Comparison of ENCODE assay signal across 31 cellular contexts in the genomic region with DNA sequence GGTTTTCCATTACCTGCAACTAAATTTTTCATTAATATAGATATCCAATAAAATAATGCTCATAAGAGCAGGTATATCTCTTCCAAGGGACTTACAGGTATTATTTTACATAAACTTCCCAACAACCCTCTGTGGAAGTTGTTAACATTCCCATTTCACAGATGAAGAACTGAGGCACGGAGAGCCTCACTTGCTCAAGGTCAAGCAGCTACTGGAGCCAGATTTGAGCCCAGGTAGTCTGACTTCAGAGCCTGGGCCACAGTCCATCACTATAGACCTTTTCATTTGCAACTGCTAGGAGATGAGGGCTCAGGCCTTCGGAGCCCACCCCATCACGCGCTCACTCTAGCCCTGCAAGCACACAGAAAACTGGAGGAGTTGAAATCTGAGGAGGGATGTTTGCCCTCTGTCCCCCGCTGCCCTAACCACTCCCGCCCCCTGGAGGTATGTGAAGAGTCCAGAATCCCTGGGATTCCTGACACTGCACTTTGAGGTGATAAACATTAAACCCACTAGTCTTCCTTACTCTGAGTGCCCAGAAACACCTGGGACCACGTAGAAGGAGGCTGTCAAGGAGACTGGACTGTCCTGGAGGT. TPM values are rescaled to one million over a fixed set of nuclear protein-coding genes. Genes with fewer than 3 reads are reported as not detected.
DNase-seq lines count a peak whose midpoint lies in the region; ATAC-seq, FAIRE-seq and TF ChIP-seq lines count a peak whose summit lies in the region.
"Had no signal": no experiment of that assay in that cellular context is flagged by ENCODE, and none has a peak within 500 bp of the region (broad histone marks: within the 10 kb centered on the region; RNA-seq: fewer than 3 reads in every experiment).

No MANE protein-coding gene starts in this region.

- TF ChIP-seq CTCF in GM23338 (conservative IDR thresholded peaks at IDR 0.05; ENCODE audit: low read depth in 2 of 2) (peak; percentile 57 to 76), H1 (IDR thresholded peaks at IDR 0.05; ENCODE audit: control extremely low read depth in 1 of 3, insufficient read depth in 1 of 3, low read depth in 1 of 3, low read length in 3 of 3) (peak; percentile 45 to 51 (median 49)), nephron progenitor cell (IDR thresholded peaks at IDR 0.05) (peak; percentile 28), mucosa of descending colon (IDR thresholded peaks at IDR 0.05) (no peak)

- H3K14ac ChIP-seq in H1 (ENCODE audit: insufficient read length), result no peak overlapping the region

- DNase-seq in GM23338 (ENCODE audit: low spot score) (peak; percentile 90), NCI-H69 (lab: John Stamatoyannopoulos, UW) (peak; percentile 8), H1 (ENCODE audit: low read depth in 1 of 2, low spot score in 2 of 2) (peak in 1 of 2 experiments; percentile 70), nephron progenitor cell (peak; percentile 63), GM19238 (ENCODE audit: insufficient read length, low spot score) (no peak), mucosa of descending colon (no peak), NCI-H526 treated with DMSO at 0.1 percent for 48 hours (lab: John Stamatoyannopoulos, UW) (no peak)
- DNase-seq: activated CD4-positive, alpha-beta T cell treated with anti-CD3 and anti-CD28 coated beads, Interleukin-2, amount 50 U/mL, for 4 hours; activated T-cell treated with anti-CD3 and anti-CD28 coated beads, Interleukin-2, amount 50 U/mL, for 48 hours; CD8-positive, alpha-beta T cell; central memory CD4-positive, alpha-beta T cell; foreskin keratinocyte; heart left ventricle; NCI-H1092 treated with DMSO at 0.1 percent for 48 hours; NCI-H187; NCI-H524 treated with DMSO at 0.1 percent for 48 hours; NK-92 treated with Interleukin-12 subunit alpha and Interleukin-12 subunit beta, amount 100 ng/mL, for 24 hours; pancreas; right cardiac atrium; SK-N-SH; stimulated activated CD4-positive, alpha-beta T cell treated with anti-CD3 and anti-CD28 coated beads, Interleukin-4, amount 100 ng/mL, for 24 hours had no signal

- no peak for TF ChIP-seq EP300 in H1 (IDR thresholded peaks at IDR 0.05; ENCODE audit: borderline replicate concordance in 1 of 2, low read depth in 2 of 2, low read length in 2 of 2)

- H3K27me3 ChIP-seq in GM23338 (ENCODE audit: insufficient read depth), result no peaks in the 10 kb centered on the region
- no peaks in the 10 kb centered on the region; a peak in 1 of 7 replicates for H3K27me3 ChIP-seq in H1 (replicated peaks in 1 of 4; ENCODE audit: control insufficient read depth in 3 of 4, extremely low read depth in 1 of 4, insufficient read depth in 3 of 4, low read length in 3 of 4)
- H3K27me3 ChIP-seq: BE2C, pancreas had no signal

- H3K9me3 Mint-ChIP-seq in GM23338, result no peaks in the 10 kb centered on the region; the same call in 2 of the 3 replicates
- no peaks in the 10 kb centered on the region for H3K9me3 Mint-ChIP-seq in nephron progenitor cell
- H3K9me3 Mint-ChIP-seq: CD8-positive, alpha-beta T cell; dendritic cell treated with granulocyte-macrophage colony-stimulating factor and Interleukin-4, amounts not matched to agents 40 ng/mL and 50 ng/mL, for 4 days; nephron; T-helper 1 cell treated with Interleukin-12 subunit alpha and Interleukin-12 subunit beta and Interleukin-4 antibody, amounts not matched to agents 30 μg/mL and 1 μg/mL, for 36 hours had no signal

- H2AK5ac ChIP-seq in H1 (ENCODE audit: low read depth, low read length), result no peak overlapping the region

- no peaks in the 10 kb centered on the region for H3K79me1 ChIP-seq in H1 (ENCODE audit: low read depth, low read length)

- peak overlapping the region; percentile 78 for H2BK15ac ChIP-seq in H1 (ENCODE audit: low read length)

- H3K79me2 ChIP-seq in GM23338 (replicated peaks; ENCODE audit: insufficient read depth) (no peaks in the 10 kb centered on the region), H1 (ENCODE audit: control insufficient read depth in 1 of 2, insufficient read depth in 2 of 2, low read length in 2 of 2) (no peaks in the 10 kb centered on the region)

- no peaks in the 10 kb centered on the region for H3K36me3 ChIP-seq in GM23338 (ENCODE audit: insufficient read depth)
- no peaks in the 10 kb centered on the region for H3K36me3 ChIP-seq in H1 (ENCODE audit: control insufficient read depth in 2 of 4, insufficient read depth in 4 of 4, low read length in 3 of 4)
- no peaks in the 10 kb centered on the region for H3K36me3 ChIP-seq in mucosa of descending colon (ENCODE audit: low read depth)
- H3K36me3 ChIP-seq: BE2C, esophagus muscularis mucosa, heart left ventricle, pancreas, tibial artery had no signal

- no peak overlapping the region for H3K18ac ChIP-seq in H1 (ENCODE audit: extremely low read depth, low read length)

- 40% methylated on average over 7 of the region's 7 CpGs; no CpG with 5 or more reads in 1 of the 2 experiments for WGBS in H1 (ENCODE audit: extremely low coverage in 1 of 2, insufficient coverage in 1 of 2, insufficient read length in 1 of 2, insufficient replicate concordance in 2 of 2, low coverage in 1 of 2, low lambda C conversion rate in 2 of 2, missing lambda C conversion rate in 1 of 2), 2 experiments

- H2AFZ ChIP-seq in GM23338 (0 out of 2 replicates have a peak overlapping the region, but pooled peaks have one; percentile 11), H1 (ENCODE audit: low read length) (0 out of 2 replicates have a peak overlapping the region, but pooled peaks have one; percentile 29)

- H3K23me2 ChIP-seq in H1 (ENCODE audit: low read depth, low read length), result no peaks in the 10 kb centered on the region

- TF ChIP-seq RAD21 in H1 (IDR thresholded peaks at IDR 0.05 in 1 of 2, conservative IDR thresholded peaks at IDR 0.05 in 1 of 2; ENCODE audit: low read depth in 2 of 2, low read length in 2 of 2), result peak; percentile 55 to 65

- H3K27ac ChIP-seq in GM23338 (ENCODE audit: low read depth) (no peak overlapping the region), H1 (ENCODE audit: low read depth, low read length) (no peak overlapping the region)
- H3K27ac ChIP-seq: esophagus muscularis mucosa, foreskin keratinocyte, heart left ventricle, pancreas, tibial artery had no signal

- H3K9me2 ChIP-seq in GM23338 (ENCODE audit: insufficient read depth), result no peaks in the 10 kb centered on the region
- H3K9me2 ChIP-seq: SK-N-SH had no signal

- no peaks in the 10 kb centered on the region for H3F3A ChIP-seq in GM23338 (replicated peaks; ENCODE audit: low read depth)

- H3K4me3 ChIP-seq in GM23338 (no peak overlapping the region), H1 (ENCODE audit: extremely low read depth in 1 of 4, insufficient read depth in 2 of 4, low read depth in 3 of 4, low read length in 4 of 4) (no peak overlapping the region), mucosa of descending colon (no peak overlapping the region)
- H3K4me3 ChIP-seq: esophagus muscularis mucosa, heart left ventricle, pancreas, tibial artery had no signal

- H3K23ac ChIP-seq in H1 (ENCODE audit: insufficient read length), result no peak overlapping the region

- no peak overlapping the region for H3K56ac ChIP-seq in H1 (replicated peaks; ENCODE audit: insufficient read length, low read depth, low read length)

- H4K8ac ChIP-seq in H1 (ENCODE audit: extremely low read depth, insufficient read depth, low read length), result no peak overlapping the region

- H3K27ac Mint-ChIP-seq in GM23338, result no peak overlapping the region
- H3K27ac Mint-ChIP-seq in nephron progenitor cell, result peak overlapping the region; percentile 59
- H3K27ac Mint-ChIP-seq: CD8-positive, alpha-beta T cell; dendritic cell treated with granulocyte-macrophage colony-stimulating factor and Interleukin-4, amounts not matched to agents 40 ng/mL and 50 ng/mL, for 4 days; T-helper 1 cell treated with Interleukin-12 subunit alpha and Interleukin-12 subunit beta and Interleukin-4 antibody, amounts not matched to agents 30 μg/mL and 1 μg/mL, for 36 hours had no signal

- H3K4me3 Mint-ChIP-seq in GM23338 (no peak overlapping the region), nephron progenitor cell (no peak overlapping the region)
- H3K4me3 Mint-ChIP-seq: CD8-positive, alpha-beta T cell; dendritic cell treated with granulocyte-macrophage colony-stimulating factor and Interleukin-4, amounts not matched to agents 40 ng/mL and 50 ng/mL, for 4 days; nephron; T-helper 1 cell treated with Interleukin-12 subunit alpha and Interleukin-12 subunit beta and Interleukin-4 antibody, amounts not matched to agents 30 μg/mL and 1 μg/mL, for 36 hours had no signal

- H3K4me1 ChIP-seq in GM23338 (ENCODE audit: insufficient read depth), result no peaks in the 10 kb centered on the region
- peaks cover 0 to 5% (median 4%) of the 10 kb centered on the region in 4 experiments; a peak in 6 of 7 replicates for H3K4me1 ChIP-seq in H1 (replicated peaks in 1 of 4; ENCODE audit: control insufficient read depth in 3 of 4, insufficient read depth in 4 of 4, low read length in 3 of 4)
- no peaks in the 10 kb centered on the region for H3K4me1 ChIP-seq in mucosa of descending colon (ENCODE audit: low read depth)
- H3K4me1 ChIP-seq: BE2C, esophagus muscularis mucosa, foreskin keratinocyte, pancreas, tibial artery had no signal

- POLR2A ChIA-PET in H1 (lab: Charles Lee; ENCODE audit: partially characterized antibody), result no interaction called here

- H3K4me2 ChIP-seq in GM23338 (0 out of 2 replicates have a peak overlapping the region, but pooled peaks have one; percentile 35), H1 (ENCODE audit: insufficient read depth in 1 of 2, low read depth in 2 of 2, low read length in 2 of 2) (peak overlapping the region in 1 of 2 experiments; percentile 35; a peak in 1 of 4 replicates)
- H3K4me2 ChIP-seq: SK-N-SH had no signal

- no peak overlapping the region for H2BK120ac ChIP-seq in H1 (replicated peaks; ENCODE audit: low read depth, low read length)

- H3K9me3 ChIP-seq in H1 (ENCODE audit: insufficient read depth in 2 of 2, low read depth in 1 of 2, low read length in 1 of 2) (peaks cover 2 to 4% of the 10 kb centered on the region in 2 experiments; a peak in 1 of 4 replicates), mucosa of descending colon (no peaks in the 10 kb centered on the region)
- H3K9me3 ChIP-seq: BE2C, esophagus muscularis mucosa, pancreas, SK-N-SH, tibial artery had no signal

- no peak overlapping the region for H2BK5ac ChIP-seq in H1 (ENCODE audit: low read depth, low read length)

- H3K9ac ChIP-seq in H1 (replicated peaks in 1 of 4; ENCODE audit: extremely low read depth in 1 of 4, low read depth in 3 of 4, low read length in 3 of 4), result no peak overlapping the region; a peak in 1 of 7 replicates
- H3K9ac ChIP-seq: SK-N-SH had no signal

- no peak for TF ChIP-seq POLR2A in H1 (IDR thresholded peaks at IDR 0.05; ENCODE audit: control extremely low read depth in 1 of 2, low read depth in 2 of 2, low read length in 2 of 2)

- H3K27me3 Mint-ChIP-seq in GM23338 (ENCODE audit: insufficient read depth, low read depth, poor library complexity) (no peaks in the 10 kb centered on the region), nephron progenitor cell (ENCODE audit: low read depth, poor library complexity) (peaks cover 25% of the 10 kb centered on the region)

- H3K4me1 Mint-ChIP-seq in GM23338, result peaks cover 8% of the 10 kb centered on the region; the same call in 2 of the 3 replicates
- H3K4me1 Mint-ChIP-seq in nephron progenitor cell, result peaks cover 11% of the 10 kb centered on the region

- H2BK12ac ChIP-seq in H1 (ENCODE audit: low read depth, low read length), result peak overlapping the region; percentile 35; the same call in 1 of the 2 replicates

- CTCF ChIA-PET in H1 (lab: Charles Lee; ENCODE audit: partially characterized antibody), result interaction anchor here (0.8 to 6.6 kb wide), 2 partner anchors 127 to 280 kb away, joined by 3 to 47 read pairs; no protein-coding TSS in a partner anchor

- H4K20me1 ChIP-seq in GM23338 (replicated peaks; ENCODE audit: insufficient read depth) (no peaks in the 10 kb centered on the region), H1 (replicated peaks in 1 of 2; ENCODE audit: control insufficient read depth in 1 of 2, insufficient read depth in 2 of 2, low read length in 2 of 2) (no peaks in the 10 kb centered on the region)

- H3K4ac ChIP-seq in H1 (replicated peaks; ENCODE audit: insufficient read length, low read depth, low read length), result no peak overlapping the region

- no peak overlapping the region for H4K5ac ChIP-seq in H1 (ENCODE audit: insufficient read length, low read depth, low read length)

- FAIRE-seq in H1 (lab: Jason Lieb, UNC), result peak; percentile 84
- FAIRE-seq: pancreas had no signal

- peak overlapping the region; percentile 87; the same call in 1 of the 2 replicates for H2BK20ac ChIP-seq in H1 (ENCODE audit: low read length)

- intact Hi-C loops in mucosa of descending colon (cut with DNase I, micrococcal nuclease), result no loop called here

- H3K36me3 Mint-ChIP-seq in GM23338 (ENCODE audit: low read depth), result no peaks in the 10 kb centered on the region
- H3K36me3 Mint-ChIP-seq in nephron progenitor cell (ENCODE audit: low read depth), result no peaks in the 10 kb centered on the region
- H3K36me3 Mint-ChIP-seq: CD8-positive, alpha-beta T cell had no signal

- peak; percentile 93 for ATAC-seq in GM23338
- no peak for ATAC-seq in mucosa of descending colon
- no peak for ATAC-seq in GM19324 (IDR thresholded peaks at IDR 0.05; ENCODE audit: low FRiP score, unreplicated experiment)
- ATAC-seq: CD8-positive, alpha-beta T cell; foreskin keratinocyte; heart left ventricle; pancreas; right cardiac atrium; Right ventricle myocardium inferior had no signal

- no peak overlapping the region for H4K91ac ChIP-seq in H1 (replicated peaks; ENCODE audit: insufficient read length, low read length)

RNA-seq across cellular contexts. Expression of gene ALPL, which starts 11.7 kb away (rescaled TPM):
- total RNA-seq in GM23338 (2014; rRNA removed; shearing (Covaris generic)), result 166 and 187 TPM in 2 replicates
- polyA plus RNA-seq in GM23338 (2016; fragmentation: Nextera tagmentation; extraction: Ambion mirVana) (116 and 120 TPM in 2 replicates), H1 (2011; rRNA removed) (362 and 487 TPM in 2 replicates)
- 175 and 178 TPM in 2 replicates for total RNA-seq in H1 (2021; fragmentation: NEBNext Ultra II Directional; extraction: Animal tissue kit (Norgen Biotek cat#: 25700))
- polyA plus RNA-seq in H1 (2011; cell fraction: cytosol; rRNA removed), result 189 TPM
- polyA plus RNA-seq in H1 (2011; cell fraction: nucleus; rRNA removed), result 238 TPM
- polyA plus RNA-seq in H1 (2012, experiment 1 of 2), result 179 to 258 TPM (median 246 TPM) in 4 replicates
- polyA plus RNA-seq in H1 (2012, experiment 2 of 2), result 250 TPM
- polyA plus RNA-seq in H1 (2013, experiment 1 of 2), result 256 TPM
- 256 TPM for polyA plus RNA-seq in H1 (2013, experiment 2 of 2)
- 155 and 168 TPM in 2 replicates for polyA minus RNA-seq in H1 (2011; rRNA and poly(A)+ RNA removed)
- polyA minus RNA-seq in H1 (2011; cell fraction: cytosol; rRNA and poly(A)+ RNA removed), result 169 TPM
- polyA minus RNA-seq in H1 (2011; cell fraction: nucleus; rRNA and poly(A)+ RNA removed), result 75.5 TPM
- total RNA-seq in mucosa of descending colon, result 1 to 10 TPM in 1 of 3 donors, under 1 TPM in 2; 0.82 to 2.7 (median 0.90) TPM
- total RNA-seq: CD8-positive, alpha-beta T cell; foreskin keratinocyte; HT-29; lung microvascular endothelial cell had no signal

RNA-seq across cellular contexts. Expression of gene NBPF3, which starts 57.6 kb away (rescaled TPM):
- total RNA-seq in GM23338 (2014; rRNA removed; shearing (Covaris generic)), result 17.9 and 18.1 TPM in 2 replicates
- 2.7 and 3.7 TPM in 2 replicates for polyA plus RNA-seq in GM23338 (2016; fragmentation: Nextera tagmentation; extraction: Ambion mirVana)
- total RNA-seq in H1 (2021; fragmentation: NEBNext Ultra II Directional; extraction: Animal tissue kit (Norgen Biotek cat#: 25700)), result 4.1 and 4.3 TPM in 2 replicates
- 2.7 and 3.8 TPM in 2 replicates for polyA plus RNA-seq in H1 (2011; rRNA removed)
- polyA plus RNA-seq in H1 (2011; cell fraction: cytosol; rRNA removed), result 3.8 TPM
- 9.1 TPM for polyA plus RNA-seq in H1 (2011; cell fraction: nucleus; rRNA removed)
- polyA plus RNA-seq in H1 (2012, experiment 1 of 2), result 3.6 to 5.6 TPM (median 4.8 TPM) in 4 replicates
- polyA plus RNA-seq in H1 (2012, experiment 2 of 2), result 1.5 TPM
- polyA plus RNA-seq in H1 (2013, experiment 1 of 2), result 2.6 TPM
- polyA plus RNA-seq in H1 (2013, experiment 2 of 2), result 2.5 TPM
- polyA minus RNA-seq in H1 (2011; rRNA and poly(A)+ RNA removed), result 6.7 and 12.0 TPM in 2 replicates
- polyA minus RNA-seq in H1 (2011; cell fraction: cytosol; rRNA and poly(A)+ RNA removed), result 4.3 TPM
- 7.9 TPM for polyA minus RNA-seq in H1 (2011; cell fraction: nucleus; rRNA and poly(A)+ RNA removed)
- total RNA-seq in mucosa of descending colon, result 1 to 10 TPM; 3.4 to 7.9 (median 6.4) TPM

Comparison
In these comparisons a context has a peak if more than half of its experiments do, and no peak if none do; other contexts are left out.
1. DNase-seq: peak in GM23338 (single experiment), NCI-H69 (single experiment) and nephron progenitor cell (single experiment); none in GM19238 (single experiment), mucosa of descending colon (0 of 3) and NCI-H526 treated with DMSO at 0.1 percent for 48 hours (single experiment).
2. RNA of gene ALPL, which starts 11.7 kb away (total RNA-seq): 166 to 187 TPM in GM23338 and 175 to 178 TPM in H1; 0.82 to 2.7 TPM in mucosa of descending colon; every median in the first group is over 10 times any median in the second.